ENCODE assay signal across 9 cellular contexts in genomic region chr1:183635112-183635605, GRCh38. TPM values are rescaled to one million over a fixed set of nuclear protein-coding genes. Genes with fewer than 3 reads are reported as not detected.
DNase-seq lines count a peak whose midpoint lies in the region; ATAC-seq and TF ChIP-seq lines count a peak whose summit lies in the region.
"Had no signal": no experiment of that assay in that cellular context is flagged by ENCODE, and none has a peak within 500 bp of the region (broad histone marks: within the 10 kb centered on the region; RNA-seq: fewer than 3 reads in every experiment).

No MANE protein-coding gene starts in this region.

- no peak for TF ChIP-seq POLR2A in suprapubic skin (IDR thresholded peaks at IDR 0.05)

- H3K4me3 Mint-ChIP-seq in activated B cell treated with CpG ODN at 0.5 μM for 24 hours, result peak overlapping the region; percentile 100

- TF ChIP-seq CTCF in activated B cell treated with CpG ODN at 0.5 μM for 24 hours (IDR thresholded peaks at IDR 0.05), result no peak
- TF ChIP-seq CTCF in suprapubic skin (IDR thresholded peaks at IDR 0.05), result peak in 1 of 2 donors; percentile 5

- 0% methylated on average over 30 to 33 of the region's 42 CpGs for WGBS in mesodermal cell (ENCODE audit: insufficient coverage in 2 of 2), 2 experiments
- WGBS in suprapubic skin, result 0% methylated on average over 25 of the region's 42 CpGs

- DNase-seq in NCI-H82 (lab: John Stamatoyannopoulos, UW), result peak; percentile 70
- no peak for DNase-seq in NCI-H82 treated with DMSO at 0.1 percent for 48 hours (lab: John Stamatoyannopoulos, UW; ENCODE audit: unreplicated experiment)
- DNase-seq in activated B cell treated with CpG ODN at 0.5 μM for 24 hours, result peak; percentile 37
- peak; percentile 17 for DNase-seq in effector CD8-positive, alpha-beta T cell (lab: John Stamatoyannopoulos, UW)
- DNase-seq in suprapubic skin (ENCODE audit: low spot score in 2 of 2), result peak; percentile 81
- DNase-seq in NCI-H510A treated with DMSO at 0.1 percent for 48 hours (lab: John Stamatoyannopoulos, UW), result no peak

- H3K27ac ChIP-seq in mesodermal cell (ENCODE audit: low read depth, low read length, severe bottlenecking) (peak overlapping the region; percentile 54), suprapubic skin (peak overlapping the region; percentile 94)

- ATAC-seq in HG03432 (IDR thresholded peaks at IDR 0.05; ENCODE audit: unreplicated experiment), result peak; percentile 10
- peak; percentile 7 for ATAC-seq in activated B cell treated with CpG ODN at 0.5 μM for 24 hours (ENCODE audit: low read depth)

- H3K27me3 ChIP-seq in suprapubic skin, result no peaks in the 10 kb centered on the region

- no peaks in the 10 kb centered on the region for H3K9me3 ChIP-seq in mesodermal cell (ENCODE audit: control insufficient read depth, low read length)
- no peaks in the 10 kb centered on the region for H3K9me3 ChIP-seq in suprapubic skin

- intact Hi-C loops in activated B cell treated with CpG ODN at 0.5 μM for 24 hours (cut with micrococcal nuclease), result loop anchor here (1.0 to 10.0 kb wide), 6 partner anchors 163 to 1410 kb away; partner anchors contain the start of genes LAMC1, RNF2, SMG7 and TSEN15

- H3K27ac Mint-ChIP-seq in activated B cell treated with CpG ODN at 0.5 μM for 24 hours, result peak overlapping the region; percentile 100

- H3K4me3 ChIP-seq in mesodermal cell (ENCODE audit: extremely low read depth, insufficient read depth, low read length, poor library complexity, severe bottlenecking) (peak overlapping the region; percentile 79), suprapubic skin (peak overlapping the region; percentile 79)

- CTCF ChIA-PET in activated B cell treated with CpG ODN at 0.5 μM for 24 hours (lab: Charles Lee), result interaction anchor here (1.7 to 2.6 kb wide), 2 partner anchors 50 to 281 kb away, joined by 5 to 7 read pairs; no protein-coding TSS in a partner anchor

- TF ChIP-seq EP300 in suprapubic skin (IDR thresholded peaks at IDR 0.05), result no peak

- H3K36me3 Mint-ChIP-seq in activated B cell treated with CpG ODN at 0.5 μM for 24 hours (ENCODE audit: low read depth), result peaks cover 36% of the 10 kb centered on the region

- no peaks in the 10 kb centered on the region for H3K9me3 Mint-ChIP-seq in activated B cell treated with CpG ODN at 0.5 μM for 24 hours

- POLR2A ChIA-PET in activated B cell treated with CpG ODN at 0.5 μM for 24 hours (lab: Charles Lee), result interaction anchor here (0.6 to 3.3 kb wide), 16 partner anchors 13 to 416 kb away, joined by 4 to 47 read pairs (median 6); partner anchors contain the start of genes NCF2, SMG7 and TSEN15

- no peaks in the 10 kb centered on the region for H3K27me3 Mint-ChIP-seq in activated B cell treated with CpG ODN at 0.5 μM for 24 hours

- H3K4me1 Mint-ChIP-seq in activated B cell treated with CpG ODN at 0.5 μM for 24 hours, result peaks cover 50% of the 10 kb centered on the region

- H3K4me1 ChIP-seq in mesodermal cell (ENCODE audit: control insufficient read depth, insufficient read depth, low read length, poor library complexity, severe bottlenecking), result peaks cover 15% of the 10 kb centered on the region
- H3K4me1 ChIP-seq in suprapubic skin, result peaks cover 57% of the 10 kb centered on the region

- H3K36me3 ChIP-seq in mesodermal cell (ENCODE audit: control insufficient read depth, insufficient read depth, low read length), result peaks cover 25% of the 10 kb centered on the region
- peaks cover 3% of the 10 kb centered on the region for H3K36me3 ChIP-seq in suprapubic skin

RNA-seq across cellular contexts. Expression of gene ARPC5, which starts 0.4 kb away (rescaled TPM):
- total RNA-seq in activated B cell treated with CpG ODN at 0.5 μM for 24 hours (193 and 224 TPM in 2 replicates), suprapubic skin (10 to 100 TPM; 45.1 to 66.9 (median 52.5) TPM)
- polyA plus RNA-seq in mesodermal cell (2013, experiment 1 of 2), result 169 TPM
- 166 TPM for polyA plus RNA-seq in mesodermal cell (2013, experiment 2 of 2)

RNA-seq across cellular contexts. Expression of gene APOBEC4, which starts 18.0 kb away (rescaled TPM):
- total RNA-seq in activated B cell treated with CpG ODN at 0.5 μM for 24 hours (not detected in 2 replicates), suprapubic skin (not detected)
- not detected for polyA plus RNA-seq in mesodermal cell (2013, experiment 1 of 2)
- polyA plus RNA-seq in mesodermal cell (2013, experiment 2 of 2), result not detected
- total RNA-seq: glomerular endothelial cell had no signal

RNA-seq across cellular contexts. Expression of gene NCF2, which starts 44.9 kb away (rescaled TPM):
- total RNA-seq in activated B cell treated with CpG ODN at 0.5 μM for 24 hours (101 TPM in 2 replicates), suprapubic skin (10 to 100 TPM; 16.9 to 48.3 (median 33.9) TPM)
- polyA plus RNA-seq in mesodermal cell (2013, experiment 1 of 2), result not detected
- not detected for polyA plus RNA-seq in mesodermal cell (2013, experiment 2 of 2)

Comparison
In these comparisons a context has a peak if more than half of its experiments do, and no peak if none do; other contexts are left out.
1. DNase-seq: peak in NCI-H82 (single experiment), activated B cell treated with CpG ODN at 0.5 μM for 24 hours (single experiment), effector CD8-positive, alpha-beta T cell (single experiment) and suprapubic skin (2 of 2); none in NCI-H82 treated with DMSO at 0.1 percent for 48 hours (single experiment) and NCI-H510A treated with DMSO at 0.1 percent for 48 hours (single experiment).